Comparison of ENCODE assay signal across 12 cellular contexts in the genomic region with DNA sequence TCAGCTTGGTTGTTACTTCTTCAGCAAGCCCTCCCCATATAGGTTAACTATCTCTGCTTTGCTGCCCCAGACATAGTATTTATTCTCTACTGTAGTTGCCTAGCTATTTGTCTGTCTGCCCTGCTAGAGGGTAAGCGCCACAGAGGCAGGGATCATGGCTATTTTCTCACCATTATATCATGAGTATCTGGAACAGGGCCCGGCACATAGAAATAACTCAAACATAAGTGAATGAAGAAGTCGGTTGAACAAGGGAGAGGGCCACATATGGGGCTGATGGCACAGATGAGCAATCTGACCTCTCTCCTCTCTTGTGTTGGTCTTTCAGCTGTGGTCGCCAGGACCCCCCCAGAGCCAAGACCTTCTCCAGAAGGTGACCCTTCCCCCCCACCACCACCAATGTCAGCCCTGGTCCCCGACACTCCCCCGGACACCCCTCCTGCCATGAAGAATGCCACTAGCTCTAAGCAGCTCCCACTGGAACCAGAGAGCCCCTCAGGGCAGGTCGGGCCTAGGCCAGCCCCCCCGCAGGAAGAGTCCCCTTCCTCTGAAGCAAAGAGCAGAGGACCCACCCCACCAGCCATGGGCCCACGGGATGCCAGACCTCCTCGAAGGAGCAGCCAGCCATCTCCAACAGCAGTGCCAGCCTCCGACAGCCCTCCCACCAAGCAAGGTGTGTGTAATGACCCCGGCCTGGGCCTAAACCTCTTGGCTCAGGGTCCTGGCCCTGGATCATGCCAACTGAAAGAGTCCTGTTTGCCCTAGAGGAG. TPM values are rescaled to one million over a fixed set of nuclear protein-coding genes. Genes with fewer than 3 reads are reported as not detected.
A peak's percentile ranks its signal among the peaks of the same experiment; 100 is the strongest.
DNase-seq lines count a peak whose midpoint lies in the region; ATAC-seq and TF ChIP-seq lines count a peak whose summit lies in the region.
"Had no signal": no experiment of that assay in that cellular context is flagged by ENCODE, and none has a peak within 500 bp of the region (broad histone marks: within the 10 kb centered on the region; RNA-seq: fewer than 3 reads in every experiment).

No MANE protein-coding gene starts in this region.

- no peaks in the 10 kb centered on the region for H3K9me3 Mint-ChIP-seq in activated T-helper 1 cell treated with anti-CD3 and anti-CD28 coated beads, Interleukin-12 subunit alpha, Interleukin-12 subunit beta, Interleukin-2, Interleukin-4 antibody, amounts not matched to agents 30 ng/mL and 10 ng/mL and 1 ng/mL, durations not matched to agents 14 hours and 24 hours and 36 hours

- no peak for ATAC-seq in GM21723 (IDR thresholded peaks at IDR 0.05; ENCODE audit: unreplicated experiment)

- H2AFZ ChIP-seq in GM23248, result no peak overlapping the region

- H3K4me2 ChIP-seq in GM23248 (ENCODE audit: unreplicated experiment), result no peak overlapping the region

- H3K4me3 ChIP-seq in GM23248 (no peak overlapping the region), cardiac muscle cell (no peak overlapping the region), sigmoid colon (no peak overlapping the region)
- H3K4me3 ChIP-seq: MG63, prostate gland had no signal

- no peaks in the 10 kb centered on the region for H3K9me2 ChIP-seq in GM23248 (ENCODE audit: insufficient read depth)

- TF ChIP-seq POLR2A in sigmoid colon (IDR thresholded peaks at IDR 0.05), result no peak

- intact Hi-C loops in activated T-helper 1 cell treated with anti-CD3 and anti-CD28 coated beads, Interleukin-12 subunit alpha, Interleukin-12 subunit beta, Interleukin-2, Interleukin-4 antibody, amounts not matched to agents 30 ng/mL and 10 ng/mL and 1 ng/mL, durations not matched to agents 14 hours and 24 hours and 36 hours (cut with micrococcal nuclease), result no loop called here
- intact Hi-C loops in sigmoid colon (cut with DNase I), result no loop called here

- H4K20me1 ChIP-seq in GM23248 (ENCODE audit: insufficient read depth), result 0 out of 2 replicates have a peak, but pooled peaks cover 5% of the 10 kb centered on the region

- 86 to 88% methylated on average over 11 to 12 of the region's 12 CpGs for WGBS in GM23248 (ENCODE audit: low coverage in 1 of 2, low lambda C conversion rate in 2 of 2, missing lambda C conversion rate in 2 of 2), 2 experiments
- WGBS in sigmoid colon, 2 donors, result 89 to 95% methylated on average over 12 of the region's 12 CpGs

- no peak for TF ChIP-seq EP300 in sigmoid colon (IDR thresholded peaks at IDR 0.05)

- peaks cover 99% of the 10 kb centered on the region for H3K79me2 ChIP-seq in GM23248 (ENCODE audit: insufficient read depth)

- H3K36me3 ChIP-seq in GM23248 (ENCODE audit: low read depth) (peaks cover 33% of the 10 kb centered on the region), cardiac muscle cell (peaks cover 33% of the 10 kb centered on the region), sigmoid colon (peaks cover 30 to 61% (median 46%) of the 10 kb centered on the region in 4 donors)

- H3K4me1 ChIP-seq in GM23248 (ENCODE audit: insufficient read depth) (peaks cover 47% of the 10 kb centered on the region), cardiac muscle cell (ENCODE audit: low read depth) (peaks cover 21% of the 10 kb centered on the region), sigmoid colon (peaks cover 0 to 95% (median 74%) of the 10 kb centered on the region in 4 donors)
- H3K4me1 ChIP-seq: prostate gland had no signal

- H3K4me3 Mint-ChIP-seq in activated T-helper 1 cell treated with anti-CD3 and anti-CD28 coated beads, Interleukin-12 subunit alpha, Interleukin-12 subunit beta, Interleukin-2, Interleukin-4 antibody, amounts not matched to agents 30 ng/mL and 10 ng/mL and 1 ng/mL, durations not matched to agents 14 hours and 24 hours and 36 hours, result no peak overlapping the region

- peak overlapping the region; percentile 95; the same call in 1 of the 2 replicates for H3K27ac ChIP-seq in GM23248
- peak overlapping the region; percentile 39 for H3K27ac ChIP-seq in cardiac muscle cell
- H3K27ac ChIP-seq in sigmoid colon, result peak overlapping the region; percentile 7 to 100 (median 58)
- H3K27ac ChIP-seq: prostate gland had no signal

- in situ Hi-C loops in GM23248 (cut with MboI), result no loop called here

- peaks cover 35% of the 10 kb centered on the region for H3F3A ChIP-seq in GM23248 (ENCODE audit: insufficient read depth)

- no peaks in the 10 kb centered on the region for H3K9me3 ChIP-seq in GM23248 (ENCODE audit: low read depth)
- no peaks in the 10 kb centered on the region for H3K9me3 ChIP-seq in cardiac muscle cell (ENCODE audit: low read depth)
- no peaks in the 10 kb centered on the region for H3K9me3 ChIP-seq in sigmoid colon
- H3K9me3 ChIP-seq: MG63, prostate gland had no signal

- H3K9ac ChIP-seq in GM23248, result peak overlapping the region; percentile 3; the same call in 1 of the 2 replicates

- no peaks in the 10 kb centered on the region for H3K27me3 Mint-ChIP-seq in activated T-helper 1 cell treated with anti-CD3 and anti-CD28 coated beads, Interleukin-12 subunit alpha, Interleukin-12 subunit beta, Interleukin-2, Interleukin-4 antibody, amounts not matched to agents 30 ng/mL and 10 ng/mL and 1 ng/mL, durations not matched to agents 14 hours and 24 hours and 36 hours (ENCODE audit: insufficient read depth)

- H3K36me3 Mint-ChIP-seq in activated T-helper 1 cell treated with anti-CD3 and anti-CD28 coated beads, Interleukin-12 subunit alpha, Interleukin-12 subunit beta, Interleukin-2, Interleukin-4 antibody, amounts not matched to agents 30 ng/mL and 10 ng/mL and 1 ng/mL, durations not matched to agents 14 hours and 24 hours and 36 hours (ENCODE audit: low read depth), result peaks cover 39% of the 10 kb centered on the region

- H3K27me3 ChIP-seq in GM23248 (replicated peaks; ENCODE audit: insufficient read depth) (no peaks in the 10 kb centered on the region), cardiac muscle cell (no peaks in the 10 kb centered on the region), sigmoid colon (no peaks in the 10 kb centered on the region)
- H3K27me3 ChIP-seq: MG63 had no signal

- DNase-seq in GM23248 (no peak), cardiac muscle cell (ENCODE audit: low read depth in 1 of 2, low spot score in 1 of 2) (no peak), sigmoid colon (no peak), medulla oblongata (ENCODE audit: extremely low spot score) (no peak), OCI-M1 (lab: John Stamatoyannopoulos, UW) (no peak)
- no peak for DNase-seq in activated T-helper 1 cell treated with anti-CD3 and anti-CD28 coated beads, Interleukin-12 subunit alpha, Interleukin-12 subunit beta, Interleukin-2, Interleukin-4 antibody, amounts not matched to agents 30 ng/mL and 10 ng/mL and 1 ng/mL, durations not matched to agents 14 hours and 24 hours and 36 hours (ENCODE audit: low spot score)
- DNase-seq: MG63, midbrain, NCI-H2029, NCI-H526 treated with DMSO at 0.1 percent for 48 hours had no signal

- peak overlapping the region; percentile 23 for H3K27ac Mint-ChIP-seq in activated T-helper 1 cell treated with anti-CD3 and anti-CD28 coated beads, Interleukin-12 subunit alpha, Interleukin-12 subunit beta, Interleukin-2, Interleukin-4 antibody, amounts not matched to agents 30 ng/mL and 10 ng/mL and 1 ng/mL, durations not matched to agents 14 hours and 24 hours and 36 hours

- H3K4me1 Mint-ChIP-seq in activated T-helper 1 cell treated with anti-CD3 and anti-CD28 coated beads, Interleukin-12 subunit alpha, Interleukin-12 subunit beta, Interleukin-2, Interleukin-4 antibody, amounts not matched to agents 30 ng/mL and 10 ng/mL and 1 ng/mL, durations not matched to agents 14 hours and 24 hours and 36 hours (ENCODE audit: low read depth), result peaks cover 17% of the 10 kb centered on the region

- no peak for TF ChIP-seq CTCF in cardiac muscle cell (IDR thresholded peaks at IDR 0.05; ENCODE audit: low read depth, low read length)
- no peak for TF ChIP-seq CTCF in sigmoid colon (IDR thresholded peaks at IDR 0.05)

RNA-seq across cellular contexts. Expression of gene MAP7D1, which starts 14.9 kb away (rescaled TPM):
- 160 and 224 TPM in 2 replicates for total RNA-seq in GM23248 (2014; rRNA removed; shearing (Covaris generic))
- 34.8 and 35.8 TPM in 2 replicates for polyA plus RNA-seq in GM23248 (2016; fragmentation: Nextera tagmentation; extraction: Ambion mirVana)
- total RNA-seq in activated T-helper 1 cell treated with anti-CD3 and anti-CD28 coated beads, Interleukin-12 subunit alpha, Interleukin-12 subunit beta, Interleukin-2, Interleukin-4 antibody, amounts not matched to agents 30 ng/mL and 10 ng/mL and 1 ng/mL, durations not matched to agents 14 hours and 24 hours and 36 hours, result 167 and 169 TPM in 2 replicates
- 224 and 239 TPM in 2 replicates for total RNA-seq in cardiac muscle cell
- polyA plus RNA-seq in cardiac muscle cell, result 132 and 141 TPM in 2 replicates
- 100 to 1,000 TPM; 104 to 226 (median 129) TPM for total RNA-seq in sigmoid colon
- polyA plus RNA-seq in sigmoid colon, result 10 to 100 TPM; 31.8 to 60.9 (median 57.1) TPM

RNA-seq across cellular contexts. Expression of gene TRAPPC3, which starts 21.5 kb away (rescaled TPM):
- total RNA-seq in GM23248 (2014; rRNA removed; shearing (Covaris generic)), result 101 and 112 TPM in 2 replicates
- 134 and 135 TPM in 2 replicates for polyA plus RNA-seq in GM23248 (2016; fragmentation: Nextera tagmentation; extraction: Ambion mirVana)
- 74.2 and 74.4 TPM in 2 replicates for total RNA-seq in activated T-helper 1 cell treated with anti-CD3 and anti-CD28 coated beads, Interleukin-12 subunit alpha, Interleukin-12 subunit beta, Interleukin-2, Interleukin-4 antibody, amounts not matched to agents 30 ng/mL and 10 ng/mL and 1 ng/mL, durations not matched to agents 14 hours and 24 hours and 36 hours
- total RNA-seq in cardiac muscle cell, result 83.5 and 99.6 TPM in 2 replicates
- 119 and 125 TPM in 2 replicates for polyA plus RNA-seq in cardiac muscle cell
- total RNA-seq in sigmoid colon, result 100 to 1,000 TPM; 108 to 177 (median 129) TPM
- polyA plus RNA-seq in sigmoid colon, result 100 to 1,000 TPM in 1 of 3 donors, 10 to 100 TPM in 2; 75.1 to 102 (median 80.9) TPM

RNA-seq across cellular contexts. Expression of gene COL8A2, which starts 45.8 kb away (rescaled TPM):
- total RNA-seq in GM23248 (2014; rRNA removed; shearing (Covaris generic)), result 30.5 and 33.1 TPM in 2 replicates
- polyA plus RNA-seq in GM23248 (2016; fragmentation: Nextera tagmentation; extraction: Ambion mirVana) (2.9 and 3.2 TPM in 2 replicates), cardiac muscle cell (0.05 TPM in 1 of 2 replicates, not detected in the other), sigmoid colon (1 to 10 TPM in 2 of 3 donors, under 1 TPM in 1; 0.60 to 3.2 (median 2.4) TPM)
- total RNA-seq in activated T-helper 1 cell treated with anti-CD3 and anti-CD28 coated beads, Interleukin-12 subunit alpha, Interleukin-12 subunit beta, Interleukin-2, Interleukin-4 antibody, amounts not matched to agents 30 ng/mL and 10 ng/mL and 1 ng/mL, durations not matched to agents 14 hours and 24 hours and 36 hours, result 0.08 TPM in 1 of 2 replicates, not detected in the other
- total RNA-seq in cardiac muscle cell (0.11 and 0.57 TPM in 2 replicates), sigmoid colon (10 to 100 TPM in 1 of 4 donors, 1 to 10 TPM in 3; 1.8 to 13.0 (median 4.3) TPM)

RNA-seq across cellular contexts. Expression of gene THRAP3, which starts 53.4 kb away (rescaled TPM):
- total RNA-seq in GM23248 (2014; rRNA removed; shearing (Covaris generic)), result 57.3 and 61.5 TPM in 2 replicates
- polyA plus RNA-seq in GM23248 (2016; fragmentation: Nextera tagmentation; extraction: Ambion mirVana) (91.9 and 95.2 TPM in 2 replicates), cardiac muscle cell (48.6 and 63.6 TPM in 2 replicates), sigmoid colon (10 to 100 TPM; 25.4 to 52.0 (median 30.6) TPM)
- 147 and 154 TPM in 2 replicates for total RNA-seq in activated T-helper 1 cell treated with anti-CD3 and anti-CD28 coated beads, Interleukin-12 subunit alpha, Interleukin-12 subunit beta, Interleukin-2, Interleukin-4 antibody, amounts not matched to agents 30 ng/mL and 10 ng/mL and 1 ng/mL, durations not matched to agents 14 hours and 24 hours and 36 hours
- total RNA-seq in cardiac muscle cell (60.2 and 92.9 TPM in 2 replicates), sigmoid colon (100 to 1,000 TPM in 1 of 4 donors, 10 to 100 TPM in 3; 77.8 to 104 (median 89.9) TPM)

Comparison
In these comparisons a context has a peak if more than half of its experiments do, and no peak if none do; other contexts are left out.
1. H3K27ac ChIP-seq: peak in every context shown above with its lines; median percentile 95 in GM23248; 58 in sigmoid colon; 39 in cardiac muscle cell.